ENCODE assay signal across 21 cellular contexts in genomic region chr2:190571666-190572065, GRCh38. TPM values are rescaled to one million over a fixed set of nuclear protein-coding genes. Genes with fewer than 3 reads are reported as not detected.
A peak's percentile ranks its signal among the peaks of the same experiment; 100 is the strongest.
DNase-seq lines count a peak whose midpoint lies in the region; ATAC-seq and TF ChIP-seq lines count a peak whose summit lies in the region.
"Had no signal": no experiment of that assay in that cellular context is flagged by ENCODE, and none has a peak within 500 bp of the region (broad histone marks: within the 10 kb centered on the region; RNA-seq: fewer than 3 reads in every experiment).

No MANE protein-coding gene starts in this region.

- H3K9me3 ChIP-seq in HEK293 (ENCODE audit: control insufficient read depth, insufficient read depth, low read depth, low read length) (no peaks in the 10 kb centered on the region), mammary epithelial cell (replicated peaks; ENCODE audit: insufficient read depth, low read length) (no peaks in the 10 kb centered on the region)
- H3K9me3 ChIP-seq: prostate gland had no signal

- H3K4me3 ChIP-seq in HEK293 (ENCODE audit: low read depth, low read length) = no peak overlapping the region
- no peak overlapping the region for H3K4me3 ChIP-seq in mammary epithelial cell (replicated peaks in 1 of 3; ENCODE audit: insufficient read depth in 1 of 3, low read depth in 2 of 3, low read length in 3 of 3)
- H3K4me3 ChIP-seq: BLaER1 treated with 17β-estradiol and CSF1 and Interleukin-3, amounts not matched to agents 10 nM and 100 nM; hepatocyte; left lung; prostate gland had no signal

- no peak for TF ChIP-seq CTCF in HEK293 (tag by site-specific recombination; IDR thresholded peaks at IDR 0.05)
- TF ChIP-seq CTCF in mammary epithelial cell (conservative IDR thresholded peaks at IDR 0.05 in 1 of 2, IDR thresholded peaks at IDR 0.05 in 1 of 2; ENCODE audit: extremely low read depth in 1 of 2, insufficient read depth in 1 of 2, low read depth in 1 of 2, low read length in 2 of 2) = no peak
- no peak for TF ChIP-seq CTCF in neural crest cell (conservative IDR thresholded peaks at IDR 0.05)

- intact Hi-C loops in mammary epithelial cell (cut with micrococcal nuclease) = loop anchor here (5.0 kb wide), 2 partner anchors 41 to 76 kb away; partner anchors contain the start of gene NAB1

- peaks cover 10% of the 10 kb centered on the region for H3K9me3 Mint-ChIP-seq in neural crest cell

- H3K4me1 ChIP-seq in HEK293 (ENCODE audit: control insufficient read depth, insufficient read depth, low read length) (peaks cover 5% of the 10 kb centered on the region), mammary epithelial cell (ENCODE audit: insufficient read depth, low read length) (peaks cover 43% of the 10 kb centered on the region)
- H3K4me1 ChIP-seq: left lung, prostate gland had no signal

- POLR2A ChIA-PET in HEK293 (lab: Yijun Ruan, JAX) = no interaction called here

- no peak for ATAC-seq in HG02970 (IDR thresholded peaks at IDR 0.05; ENCODE audit: low FRiP score, unreplicated experiment)
- ATAC-seq: left lung, Right ventricle myocardium inferior had no signal

- H3K36me3 Mint-ChIP-seq in neural crest cell (ENCODE audit: low read depth) = peaks cover 12% of the 10 kb centered on the region

- no peak overlapping the region for H3K9ac ChIP-seq in mammary epithelial cell (ENCODE audit: insufficient read depth, low read length)
- H3K9ac ChIP-seq: BLaER1 treated with 17β-estradiol and CSF1 and Interleukin-3, amounts not matched to agents 10 nM and 100 nM; KMS-11 had no signal

- CTCF ChIA-PET in HEK293 (lab: Yijun Ruan, JAX) = interaction anchor here (0.6 to 0.7 kb wide), 2 partner anchors 10 to 117 kb away, joined by 3 to 4 read pairs; no protein-coding TSS in a partner anchor
- CTCF ChIA-PET in mammary epithelial cell (lab: Charles Lee; ENCODE audit: low non-redundant PET) = interaction anchor here (0.6 kb wide), 1 partner anchor 1056 kb away, joined by 3 read pairs; no protein-coding TSS in a partner anchor

- peaks cover 26% of the 10 kb centered on the region for H3K4me1 Mint-ChIP-seq in neural crest cell
- H3K4me1 Mint-ChIP-seq: naive B cell had no signal

- peak overlapping the region; percentile 55 for H3K4me2 ChIP-seq in mammary epithelial cell (ENCODE audit: insufficient read depth, low read depth, low read length)
- H3K4me2 ChIP-seq: hepatocyte, KMS-11 had no signal

- H3K79me2 ChIP-seq in mammary epithelial cell (ENCODE audit: insufficient read depth, low read length) = no peaks in the 10 kb centered on the region
- H3K79me2 ChIP-seq: hepatocyte had no signal

- H3K27me3 ChIP-seq in mammary epithelial cell (ENCODE audit: insufficient read depth, low read length) = no peaks in the 10 kb centered on the region
- H3K27me3 ChIP-seq: BLaER1 treated with 17β-estradiol and CSF1 and Interleukin-3, amounts not matched to agents 10 nM and 100 nM; hepatocyte; left lung had no signal

- in situ Hi-C loops in mammary epithelial cell (cut with MboI; ENCODE audit: low sequenced_read_pairs in 2 of 2) = no loop called here

- H3K27me3 Mint-ChIP-seq in neural crest cell (ENCODE audit: low read depth) = no peaks in the 10 kb centered on the region
- H3K27me3 Mint-ChIP-seq: activated CD4-positive, alpha-beta memory T cell treated with anti-CD3 and anti-CD28 coated beads, Interleukin-2, amount 10 ng/mL, durations not matched to agents 7 days and 5 days; naive B cell had no signal

- H3K27ac Mint-ChIP-seq in neural crest cell (ENCODE audit: unreplicated experiment) = peak overlapping the region; percentile 32
- H3K27ac Mint-ChIP-seq: activated CD4-positive, alpha-beta memory T cell treated with anti-CD3 and anti-CD28 coated beads, Interleukin-2, amount 10 ng/mL, durations not matched to agents 7 days and 5 days; activated T-helper 1 cell treated with anti-CD3 and anti-CD28 coated beads, Interleukin-12 subunit alpha, Interleukin-12 subunit beta, Interleukin-2, Interleukin-4 antibody, amounts not matched to agents 30 ng/mL and 10 ng/mL and 1 ng/mL, durations not matched to agents 14 hours and 24 hours and 36 hours had no signal

- H3K27ac ChIP-seq in HEK293 (ENCODE audit: extremely low read depth, low read depth, low read length) (no peak overlapping the region), mammary epithelial cell (ENCODE audit: insufficient read depth, low read depth, low read length) (peak overlapping the region; percentile 72)
- H3K27ac ChIP-seq: BLaER1 treated with 17β-estradiol and CSF1 and Interleukin-3, amounts not matched to agents 10 nM and 100 nM; hepatocyte; KMS-11; left lung; prostate gland had no signal

- peak; percentile 39 for DNase-seq in NCI-H82 (lab: John Stamatoyannopoulos, UW)
- DNase-seq in mammary epithelial cell = peak; percentile 90
- peak; percentile 13 for DNase-seq in neural crest cell (ENCODE audit: low read depth, low spot score)
- DNase-seq in DMS79 treated with DMSO at 0.1 percent for 48 hours (lab: John Stamatoyannopoulos, UW) = no peak
- no peak for DNase-seq in OCI-M1 (lab: John Stamatoyannopoulos, UW)
- DNase-seq in NCI-H774 (lab: John Stamatoyannopoulos, UW) = no peak
- DNase-seq: activated CD4-positive, alpha-beta memory T cell treated with anti-CD3 and anti-CD28 coated beads, Interleukin-2, amount 10 ng/mL, durations not matched to agents 7 days and 5 days; amniotic stem cell; left lung; naive B cell; NCI-H1694 treated with DMSO at 0.1 percent for 48 hours; NCI-H524 treated with DMSO at 0.1 percent for 48 hours; stimulated activated CD4-positive, alpha-beta T cell treated with anti-CD3 and anti-CD28 coated beads, Interleukin-15, amount 100 ng/mL, for 24 hours had no signal

- peak overlapping the region; percentile 7 for H3K4me3 Mint-ChIP-seq in neural crest cell
- H3K4me3 Mint-ChIP-seq: activated CD4-positive, alpha-beta memory T cell treated with anti-CD3 and anti-CD28 coated beads, Interleukin-2, amount 10 ng/mL, durations not matched to agents 7 days and 5 days; activated T-helper 1 cell treated with anti-CD3 and anti-CD28 coated beads, Interleukin-12 subunit alpha, Interleukin-12 subunit beta, Interleukin-2, Interleukin-4 antibody, amounts not matched to agents 30 ng/mL and 10 ng/mL and 1 ng/mL, durations not matched to agents 14 hours and 24 hours and 36 hours; naive B cell had no signal

- BruUV-seq in mammary epithelial cell (replicated peaks; lab: Mats Ljungman, UMichigan) = no TSS peak

- H2AFZ ChIP-seq in mammary epithelial cell (ENCODE audit: low read depth, low read length) = peak overlapping the region; percentile 67
- H2AFZ ChIP-seq: hepatocyte had no signal

- no peaks in the 10 kb centered on the region for H3K36me3 ChIP-seq in HEK293 (ENCODE audit: control insufficient read depth in 2 of 2, insufficient read depth in 1 of 2, low read length in 2 of 2)
- no peaks in the 10 kb centered on the region for H3K36me3 ChIP-seq in mammary epithelial cell (ENCODE audit: insufficient read depth, low read length)
- H3K36me3 ChIP-seq: left lung, prostate gland had no signal

- H4K20me1 ChIP-seq in mammary epithelial cell (ENCODE audit: insufficient read depth, low read length) = no peaks in the 10 kb centered on the region
- H4K20me1 ChIP-seq: BLaER1 treated with 17β-estradiol and CSF1 and Interleukin-3, amounts not matched to agents 10 nM and 100 nM had no signal

- dilution Hi-C loops in mammary epithelial cell (cut with HindIII; ENCODE audit: low sequenced_read_pairs) = no loop called here

TF ChIP-seq in HEK293, 187 proteins besides CTCF, POLR2A, EP300 and RAD21 (continues in another document):
- TF ChIP-seq ZNF704 (tag by site-specific recombination; IDR thresholded peaks at IDR 0.05) (no peak), ZNF398 (tag by site-specific recombination; IDR thresholded peaks at IDR 0.05) (peak; percentile 83), ZNF692 (tag by site-specific recombination; IDR thresholded peaks at IDR 0.05) (no peak), EGR2 (tag by site-specific recombination; IDR thresholded peaks at IDR 0.05; ENCODE audit: low read depth) (0 out of 2 replicates have a peak, but pooled peaks have one; percentile 5), ZBTB8A (tag by site-specific recombination; IDR thresholded peaks at IDR 0.05) (no peak), ZFHX2 (tag by site-specific recombination; conservative IDR thresholded peaks at IDR 0.05) (0 out of 2 replicates have a peak, but pooled peaks have one; percentile 22)

RNA-seq across cellular contexts. Expression of gene NEMP2, which starts 37.1 kb away (rescaled TPM):
- 1 to 10 TPM; 5.0 to 6.0 TPM for total RNA-seq in mammary epithelial cell
- polyA plus RNA-seq in mammary epithelial cell = 3.1 TPM
- polyA minus RNA-seq in mammary epithelial cell = 11.3 TPM
- 7.6 and 9.8 TPM in 2 replicates for total RNA-seq in neural crest cell

Comparison
In these comparisons a context has a peak if more than half of its experiments do, and no peak if none do; other contexts are left out.
1. DNase-seq: peak in NCI-H82 (single experiment), mammary epithelial cell (single experiment) and neural crest cell (single experiment); none in DMS79 treated with DMSO at 0.1 percent for 48 hours (single experiment), OCI-M1 (single experiment) and NCI-H774 (single experiment).